ENCODE assay signal across 8 cellular contexts in the genomic region with DNA sequence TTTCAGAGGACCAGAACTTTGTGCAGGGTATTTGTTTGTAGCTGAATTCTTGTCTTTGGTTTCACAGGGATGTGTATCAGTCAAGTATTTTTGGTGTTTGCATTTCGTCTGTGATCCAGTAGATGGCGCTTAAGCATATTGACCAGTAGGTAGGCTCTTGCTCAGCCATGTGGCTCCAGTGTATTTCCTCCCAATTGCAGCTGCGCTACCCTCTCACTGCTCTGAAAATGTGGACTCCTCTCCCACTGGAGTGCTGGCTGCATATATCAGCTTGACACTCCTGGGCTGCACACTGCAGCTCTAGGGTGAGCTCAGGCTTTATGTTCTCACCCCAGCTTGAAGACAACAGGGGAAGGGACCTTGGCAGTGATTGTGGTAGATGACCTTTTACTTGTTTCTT.
DNase-seq lines count a peak whose midpoint lies in the region; ATAC-seq lines count a peak whose summit lies in the region.

No MANE protein-coding gene starts in this region.

- peaks cover 0 to 3% of the 10 kb centered on the region in 2 donors for H3K9me3 ChIP-seq in neuronal stem cell (replicated peaks in 1 of 2; ENCODE audit: control insufficient read depth in 2 of 2, insufficient read depth in 1 of 2, low read depth in 1 of 2, low read length in 2 of 2)

- no peaks in the 10 kb centered on the region for H3K36me3 Mint-ChIP-seq in activated T-cell treated with anti-CD3 and anti-CD28 coated beads, Interleukin-2, amount 50 U/mL, for 4 hours (ENCODE audit: insufficient read depth)

- no peaks in the 10 kb centered on the region for H3K36me3 ChIP-seq in neuronal stem cell (replicated peaks in 1 of 2; ENCODE audit: control insufficient read depth in 2 of 2, insufficient read depth in 2 of 2, low read length in 2 of 2)

- no peak overlapping the region for H3K27ac ChIP-seq in neuronal stem cell (replicated peaks; ENCODE audit: low read length)

- no peaks in the 10 kb centered on the region for H3K9me3 Mint-ChIP-seq in activated T-cell treated with anti-CD3 and anti-CD28 coated beads, Interleukin-2, amount 50 U/mL, for 4 hours

- H3K4me1 ChIP-seq in neuronal stem cell (ENCODE audit: control insufficient read depth in 2 of 2, insufficient read depth in 1 of 2, low read depth in 1 of 2, low read length in 2 of 2): peaks cover 0 to 3% of the 10 kb centered on the region in 2 donors

- peak overlapping the region; percentile 37 for H2AK5ac ChIP-seq in neuronal stem cell (ENCODE audit: low read depth, low read length)

- H3K27me3 Mint-ChIP-seq in activated T-cell treated with anti-CD3 and anti-CD28 coated beads, Interleukin-2, amount 50 U/mL, for 4 hours (ENCODE audit: low read depth): no peaks in the 10 kb centered on the region

- peak overlapping the region; percentile 60 for H2AFZ ChIP-seq in neuronal stem cell (ENCODE audit: low read length)

- H3K79me1 ChIP-seq in neuronal stem cell (ENCODE audit: low read depth, low read length): no peaks in the 10 kb centered on the region

- H3K4me2 ChIP-seq in neuronal stem cell (ENCODE audit: insufficient read depth, low read length, poor library complexity, severe bottlenecking): no peak overlapping the region

- H4K8ac ChIP-seq in neuronal stem cell (ENCODE audit: low read depth, low read length): no peak overlapping the region

- no peak overlapping the region for H3K4ac ChIP-seq in neuronal stem cell (ENCODE audit: low read length)

- no CpG with 5 or more reads among the region's 3 CpGs for WGBS in neuronal stem cell (ENCODE audit: extremely low coverage in 2 of 2, insufficient read length in 2 of 2, insufficient replicate concordance in 1 of 2), 2 donors

- ATAC-seq in GM19467 (IDR thresholded peaks at IDR 0.05; ENCODE audit: unreplicated experiment) (peak; percentile 90), HG03378 (IDR thresholded peaks at IDR 0.05; ENCODE audit: unreplicated experiment) (peak; percentile 98)
- no peak for ATAC-seq in activated T-cell treated with anti-CD3 and anti-CD28 coated beads, Interleukin-2, amount 50 U/mL, for 4 hours

- H3K4me3 Mint-ChIP-seq in activated T-cell treated with anti-CD3 and anti-CD28 coated beads, Interleukin-2, amount 50 U/mL, for 4 hours: no peak overlapping the region

- no peak overlapping the region for H2BK15ac ChIP-seq in neuronal stem cell (ENCODE audit: low read length)

- no peaks in the 10 kb centered on the region for H3K27me3 ChIP-seq in neuronal stem cell (ENCODE audit: control insufficient read depth in 3 of 3, insufficient read depth in 3 of 3, low read depth in 1 of 3, low read length in 3 of 3)

- no peak overlapping the region for H3K4me3 ChIP-seq in neuronal stem cell (ENCODE audit: low read length in 2 of 2)

- H2BK12ac ChIP-seq in neuronal stem cell (ENCODE audit: low read length): no peak overlapping the region

- peak overlapping the region; percentile 67 for H3K18ac ChIP-seq in neuronal stem cell (ENCODE audit: low read length)

- no peak overlapping the region for H2BK120ac ChIP-seq in neuronal stem cell (ENCODE audit: low read depth, low read length)

- no peak overlapping the region for H3K14ac ChIP-seq in neuronal stem cell (ENCODE audit: low read length)

- peak; percentile 16 for DNase-seq in GDM1 (lab: John Stamatoyannopoulos, UW)
- peak; percentile 65 for DNase-seq in NCI-H69 (lab: John Stamatoyannopoulos, UW)
- DNase-seq in dedifferentiated amniotic fluid mesenchymal stem cell (ENCODE audit: extremely low spot score): peak; percentile 28
- peak; percentile 43 for DNase-seq in neuronal stem cell (ENCODE audit: low spot score)
- no peak for DNase-seq in activated T-cell treated with anti-CD3 and anti-CD28 coated beads, Interleukin-2, amount 50 U/mL, for 4 hours
- DNase-seq in activated CD4-positive, alpha-beta T cell treated with anti-CD3 and anti-CD28 coated beads for 1 hour: no peak

- H2BK5ac ChIP-seq in neuronal stem cell (ENCODE audit: low read length): no peak overlapping the region

- no peak overlapping the region for H4K91ac ChIP-seq in neuronal stem cell (ENCODE audit: low read depth, low read length, poor library complexity)

- H3K9ac ChIP-seq in neuronal stem cell (ENCODE audit: low read depth, low read length, poor library complexity): no peak overlapping the region

- no peaks in the 10 kb centered on the region for H3K4me1 Mint-ChIP-seq in activated T-cell treated with anti-CD3 and anti-CD28 coated beads, Interleukin-2, amount 50 U/mL, for 4 hours (ENCODE audit: low read depth)

- H3K23ac ChIP-seq in neuronal stem cell (ENCODE audit: low read depth, low read length, poor library complexity): no peak overlapping the region

Comparison
In these comparisons a context has a peak if more than half of its experiments do, and no peak if none do; other contexts are left out.
1. DNase-seq: peak in GDM1 (single experiment), NCI-H69 (single experiment), dedifferentiated amniotic fluid mesenchymal stem cell (single experiment) and neuronal stem cell (single experiment); none in activated T-cell treated with anti-CD3 and anti-CD28 coated beads, Interleukin-2, amount 50 U/mL, for 4 hours (single experiment) and activated CD4-positive, alpha-beta T cell treated with anti-CD3 and anti-CD28 coated beads for 1 hour (single experiment).
2. ATAC-seq: peak in GM19467 (single experiment) and HG03378 (single experiment); none in activated T-cell treated with anti-CD3 and anti-CD28 coated beads, Interleukin-2, amount 50 U/mL, for 4 hours (0 of 2).